ENCODE assay signal across 12 cellular contexts in genomic region chrX:71017396-71017939, GRCh38.
"Had no signal": no experiment of that assay in that cellular context is flagged by ENCODE, and none has a peak within 500 bp of the region (broad histone marks: within the 10 kb centered on the region; RNA-seq: fewer than 3 reads in every experiment).

No MANE protein-coding gene starts in this region.

- H3K36me3 Mint-ChIP-seq: activated naive CD4-positive, alpha-beta T cell treated with anti-CD3 and anti-CD28 coated beads, Interleukin-2, amount 10 ng/mL, durations not matched to agents 7 days and 5 days had no signal

- H3K4me3 ChIP-seq: breast epithelium, psoas muscle, upper lobe of right lung had no signal

- DNase-seq: activated B cell treated with CpG ODN at 0.5 μM for 24 hours; activated CD4-positive, alpha-beta T cell treated with anti-CD3 and anti-CD28 coated beads, Interleukin-2, amount 10 ng/mL, durations not matched to agents 7 days and 5 days; activated CD8-positive, alpha-beta memory T cell treated with anti-CD3 and anti-CD28 coated beads for 24 hours; activated naive CD4-positive, alpha-beta T cell treated with anti-CD3 and anti-CD28 coated beads, Interleukin-2, amount 10 ng/mL, durations not matched to agents 7 days and 5 days; occipital lobe; psoas muscle; stimulated activated naive CD4-positive, alpha-beta T cell treated with Interleukin-2 at 50 U/mL for 16 hours; T-helper 2 cell; upper lobe of right lung had no signal

- H3K4me1 ChIP-seq: breast epithelium, psoas muscle, upper lobe of right lung had no signal

- H3K36me3 ChIP-seq: breast epithelium, upper lobe of right lung had no signal

- H3K27ac ChIP-seq: psoas muscle, upper lobe of right lung had no signal

- H3K4me1 Mint-ChIP-seq: activated B cell treated with CpG ODN at 0.5 μM for 24 hours; activated CD4-positive, alpha-beta T cell treated with anti-CD3 and anti-CD28 coated beads, Interleukin-2, amount 10 ng/mL, durations not matched to agents 7 days and 5 days; activated naive CD4-positive, alpha-beta T cell treated with anti-CD3 and anti-CD28 coated beads, Interleukin-2, amount 10 ng/mL, durations not matched to agents 7 days and 5 days; nephron had no signal

- H3K27me3 ChIP-seq: breast epithelium, upper lobe of right lung had no signal

- H3K4me3 Mint-ChIP-seq: activated B cell treated with CpG ODN at 0.5 μM for 24 hours; activated CD4-positive, alpha-beta T cell treated with anti-CD3 and anti-CD28 coated beads, Interleukin-2, amount 10 ng/mL, durations not matched to agents 7 days and 5 days; activated naive CD4-positive, alpha-beta T cell treated with anti-CD3 and anti-CD28 coated beads, Interleukin-2, amount 10 ng/mL, durations not matched to agents 7 days and 5 days; nephron had no signal

- H3K27ac Mint-ChIP-seq: activated B cell treated with CpG ODN at 0.5 μM for 24 hours; activated CD4-positive, alpha-beta T cell treated with anti-CD3 and anti-CD28 coated beads, Interleukin-2, amount 10 ng/mL, durations not matched to agents 7 days and 5 days; activated naive CD4-positive, alpha-beta T cell treated with anti-CD3 and anti-CD28 coated beads, Interleukin-2, amount 10 ng/mL, durations not matched to agents 7 days and 5 days; activated T-helper 2 cell treated with anti-CD3 and anti-CD28 coated beads, Interferon-gamma antibody, Interleukin-2, Interleukin-4, amounts not matched to agents 10 μg/mL and 5 μg/mL and 100 μg/mL, durations not matched to agents 14 hours and 24 hours and 36 hours; nephron had no signal

- H3K9me3 ChIP-seq: breast epithelium, psoas muscle, upper lobe of right lung had no signal

- H3K9me3 Mint-ChIP-seq: activated B cell treated with CpG ODN at 0.5 μM for 24 hours; activated CD4-positive, alpha-beta T cell treated with anti-CD3 and anti-CD28 coated beads, Interleukin-2, amount 10 ng/mL, durations not matched to agents 7 days and 5 days; activated naive CD4-positive, alpha-beta T cell treated with anti-CD3 and anti-CD28 coated beads, Interleukin-2, amount 10 ng/mL, durations not matched to agents 7 days and 5 days; activated T-helper 2 cell treated with anti-CD3 and anti-CD28 coated beads, Interferon-gamma antibody, Interleukin-2, Interleukin-4, amounts not matched to agents 10 μg/mL and 5 μg/mL and 100 μg/mL, durations not matched to agents 14 hours and 24 hours and 36 hours had no signal

- H3K27me3 Mint-ChIP-seq: activated B cell treated with CpG ODN at 0.5 μM for 24 hours; activated CD4-positive, alpha-beta T cell treated with anti-CD3 and anti-CD28 coated beads, Interleukin-2, amount 10 ng/mL, durations not matched to agents 7 days and 5 days; activated naive CD4-positive, alpha-beta T cell treated with anti-CD3 and anti-CD28 coated beads, Interleukin-2, amount 10 ng/mL, durations not matched to agents 7 days and 5 days had no signal
